Comparison of ENCODE assay signal across 8 cellular contexts in genomic region chr6:42960243-42961019, GRCh38. TPM values are rescaled to one million over a fixed set of nuclear protein-coding genes. Genes with fewer than 3 reads are reported as not detected.
DNase-seq lines count a peak whose midpoint lies in the region; ATAC-seq and TF ChIP-seq lines count a peak whose summit lies in the region.

TSS of gene GNMT (plus strand) at chr6:42960754. CDS start at chr6:42960768, 14 bp downstream.

- no peak for ATAC-seq in HG02981 (IDR thresholded peaks at IDR 0.05; ENCODE audit: unreplicated experiment)
- no peak for ATAC-seq in GM19463 (IDR thresholded peaks at IDR 0.05; ENCODE audit: unreplicated experiment)

- H3K36me3 Mint-ChIP-seq in CD14-positive monocyte, result peaks cover 38 to 55% of the 10 kb centered on the region in 2 donors
- H3K36me3 Mint-ChIP-seq in activated CD4-positive, alpha-beta T cell treated with anti-CD3 and anti-CD28 coated beads, Interleukin-2, amount 10 ng/mL, durations not matched to agents 24 days and 14 days (ENCODE audit: low read depth), result peaks cover 18% of the 10 kb centered on the region

- peaks cover 11% of the 10 kb centered on the region for H3K4me1 ChIP-seq in effector memory CD4-positive, alpha-beta T cell (ENCODE audit: control insufficient read depth, insufficient read depth, low read length, poor library complexity, severe bottlenecking)
- peaks cover 8% of the 10 kb centered on the region for H3K4me1 ChIP-seq in mesodermal cell (ENCODE audit: control insufficient read depth, insufficient read depth, low read length, poor library complexity, severe bottlenecking)
- peaks cover 6 to 20% (median 11%) of the 10 kb centered on the region in 4 donors for H3K4me1 ChIP-seq in tibial artery

- H3K27ac Mint-ChIP-seq in CD14-positive monocyte, result no peak within 1 kb of the TSS
- no peak within 1 kb of the TSS for H3K27ac Mint-ChIP-seq in activated CD4-positive, alpha-beta T cell treated with anti-CD3 and anti-CD28 coated beads, Interleukin-2, amount 10 ng/mL, durations not matched to agents 24 days and 14 days

- WGBS in mesodermal cell (ENCODE audit: insufficient coverage in 2 of 2), 2 experiments, result 6 to 7% methylated on average over 52 to 60 of the region's 62 CpGs

- peaks cover 0 to 8% (median 0%) of the 10 kb centered on the region in 7 donors for H3K9me3 Mint-ChIP-seq in CD14-positive monocyte
- no peaks in the 10 kb centered on the region for H3K9me3 Mint-ChIP-seq in activated CD4-positive, alpha-beta T cell treated with anti-CD3 and anti-CD28 coated beads, Interleukin-2, amount 10 ng/mL, durations not matched to agents 24 days and 14 days

- H3K4me1 Mint-ChIP-seq in CD14-positive monocyte, result peaks cover 19% of the 10 kb centered on the region
- H3K4me1 Mint-ChIP-seq in activated CD4-positive, alpha-beta T cell treated with anti-CD3 and anti-CD28 coated beads, Interleukin-2, amount 10 ng/mL, durations not matched to agents 24 days and 14 days, result peaks cover 9% of the 10 kb centered on the region

- TF ChIP-seq CTCF in CD14-positive monocyte (IDR thresholded peaks at IDR 0.05) (no peak), tibial artery (IDR thresholded peaks at IDR 0.05) (no peak)

- peak within 1 kb of the TSS; percentile 66 to 91 for H3K4me3 Mint-ChIP-seq in CD14-positive monocyte
- peak within 1 kb of the TSS; percentile 73 for H3K4me3 Mint-ChIP-seq in activated CD4-positive, alpha-beta T cell treated with anti-CD3 and anti-CD28 coated beads, Interleukin-2, amount 10 ng/mL, durations not matched to agents 24 days and 14 days

- peaks cover 27 to 31% (median 30%) of the 10 kb centered on the region in 3 donors for H3K27me3 Mint-ChIP-seq in CD14-positive monocyte (ENCODE audit: low read depth in 3 of 3)
- H3K27me3 Mint-ChIP-seq in activated CD4-positive, alpha-beta T cell treated with anti-CD3 and anti-CD28 coated beads, Interleukin-2, amount 10 ng/mL, durations not matched to agents 24 days and 14 days, result peaks cover 9% of the 10 kb centered on the region

- intact Hi-C loops in CD14-positive monocyte (cut with micrococcal nuclease), result no loop called here
- intact Hi-C loops in activated CD4-positive, alpha-beta T cell treated with anti-CD3 and anti-CD28 coated beads, Interleukin-2, amount 10 ng/mL, durations not matched to agents 24 days and 14 days (cut with micrococcal nuclease), result no loop called here
- intact Hi-C loops in tibial artery (cut with DNase I; ENCODE audit: low total_unique reads), result no loop called here

- peaks cover 10% of the 10 kb centered on the region for H3K36me3 ChIP-seq in effector memory CD4-positive, alpha-beta T cell (ENCODE audit: control insufficient read depth, insufficient read depth, low read length)
- peaks cover 3% of the 10 kb centered on the region for H3K36me3 ChIP-seq in mesodermal cell (ENCODE audit: control insufficient read depth, insufficient read depth, low read length)
- peaks cover 14 to 35% (median 23%) of the 10 kb centered on the region in 3 donors for H3K36me3 ChIP-seq in tibial artery

- peak within 1 kb of the TSS; percentile 58 for H3K4me3 ChIP-seq in effector memory CD4-positive, alpha-beta T cell (ENCODE audit: insufficient read depth, low read depth, low read length, poor library complexity, severe bottlenecking)
- H3K4me3 ChIP-seq in mesodermal cell (ENCODE audit: extremely low read depth, insufficient read depth, low read length, poor library complexity, severe bottlenecking) (peak within 1 kb of the TSS; percentile 37), tibial artery (peak within 1 kb of the TSS; percentile 53 to 64)

- H3K27me3 ChIP-seq in effector memory CD4-positive, alpha-beta T cell (replicated peaks; ENCODE audit: control insufficient read depth, insufficient read depth, low read length, poor library complexity, severe bottlenecking), result no peaks in the 10 kb centered on the region
- no peaks in the 10 kb centered on the region for H3K27me3 ChIP-seq in tibial artery

- DNase-seq in CD14-positive monocyte (ENCODE audit: low spot score), result no peak
- DNase-seq in LoVo (ENCODE audit: low spot score), result peak; percentile 68
- DNase-seq in activated CD4-positive, alpha-beta T cell treated with anti-CD3 and anti-CD28 coated beads, Interleukin-2, amount 10 ng/mL, durations not matched to agents 24 days and 14 days, result peak; percentile 80
- peak in 1 of 3 donors; percentile 22 for DNase-seq in effector memory CD4-positive, alpha-beta T cell
- peak; percentile 25 to 69 for DNase-seq in tibial artery

- no peaks in the 10 kb centered on the region for H3K9me3 ChIP-seq in effector memory CD4-positive, alpha-beta T cell (ENCODE audit: control insufficient read depth, low read length)
- H3K9me3 ChIP-seq in mesodermal cell (ENCODE audit: control insufficient read depth, low read length) (no peaks in the 10 kb centered on the region), tibial artery (no peaks in the 10 kb centered on the region)

- peak within 1 kb of the TSS; percentile 32 for H3K27ac ChIP-seq in effector memory CD4-positive, alpha-beta T cell (ENCODE audit: insufficient read depth, low read length, poor library complexity, severe bottlenecking)
- H3K27ac ChIP-seq in mesodermal cell (ENCODE audit: low read depth, low read length, severe bottlenecking), result no peak within 1 kb of the TSS
- H3K27ac ChIP-seq in tibial artery, result peak within 1 kb of the TSS in 1 of 2 donors; percentile 3

RNA-seq across cellular contexts. Expression of gene GNMT, which starts in this region (rescaled TPM):
- under 1 TPM; 0.17 to 0.31 TPM for polyA plus RNA-seq in CD14-positive monocyte
- 0.24 and 0.70 TPM in 2 replicates for total RNA-seq in activated CD4-positive, alpha-beta T cell treated with anti-CD3 and anti-CD28 coated beads, Interleukin-2, amount 10 ng/mL, durations not matched to agents 24 days and 14 days
- 1.8 TPM for polyA plus RNA-seq in mesodermal cell (2013, experiment 1 of 2)
- polyA plus RNA-seq in mesodermal cell (2013, experiment 2 of 2), result 1.5 TPM

Comparison
In these comparisons a context has a peak if more than half of its experiments do, and no peak if none do; other contexts are left out.
1. Peak in DNase-seq in activated CD4-positive, alpha-beta T cell treated with anti-CD3 and anti-CD28 coated beads, Interleukin-2, amount 10 ng/mL, durations not matched to agents 24 days and 14 days; RNA of the gene not detected or under 1 TPM.